ENCODE assay signal across 7 cellular contexts in genomic region chrX:19739683-19740082, GRCh38.
DNase-seq lines count a peak whose midpoint lies in the region; ATAC-seq, FAIRE-seq and TF ChIP-seq lines count a peak whose summit lies in the region.

No MANE protein-coding gene starts in this region.

- H3K36me3 ChIP-seq in brain microvascular endothelial cell (replicated peaks) (no peaks in the 10 kb centered on the region), keratinocyte (ENCODE audit: control insufficient read depth in 2 of 2, extremely low read depth in 1 of 2, insufficient read depth in 2 of 2, low read length in 2 of 2) (peaks cover 0 to 1% of the 10 kb centered on the region in 2 experiments)

- peak; percentile 81 for TF ChIP-seq CTCF in brain microvascular endothelial cell (IDR thresholded peaks at IDR 0.05; ENCODE audit: low read depth, low read length, missing control alignments)
- TF ChIP-seq CTCF in keratinocyte (optimal IDR thresholded peaks at IDR 0.05 in 1 of 3, IDR thresholded peaks at IDR 0.05 in 1 of 3, conservative IDR thresholded peaks at IDR 0.05 in 1 of 3; ENCODE audit: extremely low read depth in 1 of 3, insufficient read depth in 2 of 3, low read length in 3 of 3): peak; percentile 62 to 65 (median 65)

- DNase-seq in G401 (ENCODE audit: low spot score) (peak; percentile 15), KG1 (lab: John Stamatoyannopoulos, UW) (peak; percentile 14), T-helper 1 cell (peak in 4 of 5 donors; percentile 19 to 37 (median 28)), brain microvascular endothelial cell (peak; percentile 66), keratinocyte (ENCODE audit: low read depth, low spot score) (no peak)
- DNase-seq in stimulated activated CD4-positive, alpha-beta T cell treated with anti-CD3 and anti-CD28 coated beads, Interleukin-4, amount 100 ng/mL, for 4 hours: peak; percentile 26 to 34

- in situ Hi-C loops in G401 (cut with HindIII; ENCODE audit: low sequenced_read_pairs): no loop called here
- in situ Hi-C loops in brain microvascular endothelial cell (cut with HindIII; ENCODE audit: low pct_ligation_motif_present, low sequenced_read_pairs): loop anchor here (25.0 kb wide), 1 partner anchor 148 kb away; the partner anchor contains the start of gene SH3KBP1

- H3K4me1 ChIP-seq in keratinocyte (ENCODE audit: control insufficient read depth, extremely low read depth, insufficient read depth, low read length): no peaks in the 10 kb centered on the region

- dilution Hi-C loops in keratinocyte (cut with MboI; ENCODE audit: extremely low pct_ligation_motif_present, low sequenced_read_pairs): no loop called here

- no peak overlapping the region for H2AFZ ChIP-seq in keratinocyte (ENCODE audit: control insufficient read depth, low read length)

- H3K4me3 ChIP-seq in brain microvascular endothelial cell (ENCODE audit: low read depth, low read length) (no peak overlapping the region), keratinocyte (ENCODE audit: control insufficient read depth in 2 of 3, extremely low read depth in 1 of 3, insufficient read depth in 2 of 3, low read depth in 1 of 3, low read length in 3 of 3) (no peak overlapping the region)

- FAIRE-seq in keratinocyte (lab: Jason Lieb, UNC): peak; percentile 13

- H3K9me3 ChIP-seq in keratinocyte (ENCODE audit: control insufficient read depth, low read depth, low read length): no peaks in the 10 kb centered on the region

- H3K27me3 ChIP-seq in brain microvascular endothelial cell (replicated peaks) (no peaks in the 10 kb centered on the region), keratinocyte (ENCODE audit: control insufficient read depth, extremely low read depth, insufficient read depth, low read length) (no peaks in the 10 kb centered on the region)

- H3K9me1 ChIP-seq in keratinocyte (ENCODE audit: control insufficient read depth, extremely low read depth, insufficient read depth, low read length): no peaks in the 10 kb centered on the region

- H3K27ac ChIP-seq in brain microvascular endothelial cell (no peak overlapping the region), keratinocyte (ENCODE audit: control insufficient read depth, insufficient read depth, low read length) (no peak overlapping the region)

- H4K20me1 ChIP-seq in keratinocyte (ENCODE audit: control insufficient read depth, extremely low read depth, insufficient read depth, low read length): no peaks in the 10 kb centered on the region

- H3K9ac ChIP-seq in keratinocyte (ENCODE audit: control insufficient read depth, extremely low read depth, insufficient read depth, low read length): no peak overlapping the region

- H3K4me2 ChIP-seq in keratinocyte (ENCODE audit: control insufficient read depth, extremely low read depth, insufficient read depth, low read depth, low read length): no peak overlapping the region

- H3K79me2 ChIP-seq in keratinocyte (ENCODE audit: control insufficient read depth, insufficient read depth, low read length): no peaks in the 10 kb centered on the region

- ATAC-seq in GM21528 (IDR thresholded peaks at IDR 0.05; ENCODE audit: low FRiP score, unreplicated experiment): no peak
